In genomic region chr14:91416744-91417133, GRCh38 we compare ENCODE assay signal across 8 cellular contexts. TPM values are rescaled to one million over a fixed set of nuclear protein-coding genes. Genes with fewer than 3 reads are reported as not detected.
DNase-seq lines count a peak whose midpoint lies in the region; ATAC-seq, FAIRE-seq and TF ChIP-seq lines count a peak whose summit lies in the region.

No MANE protein-coding gene starts in this region.

- no peaks in the 10 kb centered on the region for H3K79me2 ChIP-seq in PC-9 (ENCODE audit: low read depth)

- no peaks in the 10 kb centered on the region for H3K9me3 ChIP-seq in PC-9 (ENCODE audit: insufficient read depth, low read depth)
- no peaks in the 10 kb centered on the region for H3K9me3 ChIP-seq in esophagus (ENCODE audit: control insufficient read depth in 2 of 2, insufficient read depth in 1 of 2, low read depth in 1 of 2, low read length in 1 of 2)
- no peaks in the 10 kb centered on the region for H3K9me3 ChIP-seq in pancreas

- H3F3A ChIP-seq in PC-9 (ENCODE audit: insufficient read depth, low read depth): peaks cover 6% of the 10 kb centered on the region; the same call in 1 of the 2 replicates

- H4K20me1 ChIP-seq in PC-9 (ENCODE audit: insufficient read depth): no peaks in the 10 kb centered on the region

- 0 out of 2 replicates have a peak, but pooled peaks have one; percentile 14 for TF ChIP-seq POLR2A in GM12891 (IDR thresholded peaks at IDR 0.05; ENCODE audit: low read depth, low read length)

- ATAC-seq in pancreas: peak; percentile 1 to 6 (median 4)
- ATAC-seq in HG02884 (IDR thresholded peaks at IDR 0.05; ENCODE audit: unreplicated experiment): no peak
- no peak for ATAC-seq in GM21737 (IDR thresholded peaks at IDR 0.05; ENCODE audit: unreplicated experiment)

- CTCF ChIA-PET in PC-9 (lab: Charles Lee): no interaction called here

- intact Hi-C loops in PC-9 (cut with micrococcal nuclease; ENCODE audit: unreplicated experiment) (loop anchor here (5.0 kb wide), 1 partner anchor 49 kb away; no protein-coding TSS in a partner anchor), pancreas (cut with DNase I) (loop anchor here in 2 of 3 donors (5.0 kb wide), 1 partner anchor 94 kb away; no protein-coding TSS in a partner anchor)

- 9 to 12% methylated on average over 20 of the region's 20 CpGs for WGBS in esophagus, 2 donors
- whole genome bisulfite sequencing in pancreas, 2 donors: 6 to 10% methylated on average over 20 of the region's 20 CpGs

- TF ChIP-seq CTCF in PC-9 (conservative IDR thresholded peaks at IDR 0.05) (no peak), pancreas (IDR thresholded peaks at IDR 0.05) (no peak)

- POLR2A ChIA-PET in PC-9 (lab: Charles Lee; ENCODE audit: unreplicated experiment): no interaction called here

- no TSS peak for BruUV-seq in PC-9 (replicated peaks; lab: Mats Ljungman, UMichigan)

- H3K27me3 ChIP-seq in PC-9 (ENCODE audit: insufficient read depth, low read depth): no peaks in the 10 kb centered on the region
- no peaks in the 10 kb centered on the region for H3K27me3 ChIP-seq in esophagus (ENCODE audit: control insufficient read depth in 1 of 2, insufficient read depth in 2 of 2, low read length in 2 of 2)
- H3K27me3 ChIP-seq in pancreas: no peaks in the 10 kb centered on the region

- H3K36me3 ChIP-seq in PC-9 (ENCODE audit: low read depth) (no peaks in the 10 kb centered on the region), esophagus (ENCODE audit: control insufficient read depth in 2 of 2, insufficient read depth in 2 of 2, low read length in 1 of 2) (no peaks in the 10 kb centered on the region), pancreas (no peaks in the 10 kb centered on the region)

- H3K9me2 ChIP-seq in PC-9 (ENCODE audit: insufficient read depth): no peaks in the 10 kb centered on the region

- H3K4me2 ChIP-seq in PC-9: peak overlapping the region; percentile 91

- FAIRE-seq in GM12891 (lab: Jason Lieb, UNC) (no peak), pancreas (lab: Jason Lieb, UNC) (no peak)

- peaks cover 14% of the 10 kb centered on the region for H3K4me1 ChIP-seq in PC-9 (replicated peaks; ENCODE audit: insufficient read depth)
- peaks cover 0 to 6% of the 10 kb centered on the region in 2 donors for H3K4me1 ChIP-seq in esophagus (ENCODE audit: control insufficient read depth in 2 of 2, insufficient read depth in 2 of 2, low read length in 1 of 2)
- H3K4me1 ChIP-seq in pancreas: peaks cover 5 to 31% (median 15%) of the 10 kb centered on the region in 3 donors

- H3K27ac ChIP-seq in PC-9 (peak overlapping the region; percentile 23; the same call in 1 of the 2 replicates), esophagus (ENCODE audit: low read depth in 2 of 2, low read length in 1 of 2) (peak overlapping the region; percentile 50 to 82), pancreas (peak overlapping the region in 2 of 4 donors; percentile 17 to 51)

- peak overlapping the region; percentile 79 for H2AFZ ChIP-seq in PC-9

- H3K4me3 ChIP-seq in PC-9: peak overlapping the region; percentile 83
- H3K4me3 ChIP-seq in esophagus (ENCODE audit: low read depth in 1 of 2, low read length in 2 of 2): peak overlapping the region; percentile 67 to 73
- peak overlapping the region; percentile 67 to 86 (median 72) for H3K4me3 ChIP-seq in pancreas

- no peak for DNase-seq in GM12891 (ENCODE audit: insufficient read length, low spot score)
- DNase-seq in PC-9: no peak
- peak in 1 of 6 donors; percentile 64 for DNase-seq in pancreas
- DNase-seq in NCI-H1436 (lab: John Stamatoyannopoulos, UW): no peak
- DNase-seq in kidney glomerular epithelial cell (lab: John Stamatoyannopoulos, UW): no peak

TF ChIP-seq in GM12891, 5 proteins besides CTCF, POLR2A, EP300 and RAD21:
- TF ChIP-seq PAX5 (IDR thresholded peaks at IDR 0.05; ENCODE audit: insufficient read depth, low read length, severe bottlenecking) (no peak), SPI1 (IDR thresholded peaks at IDR 0.05; ENCODE audit: low read depth, low read length) (peak; percentile 17; the same call in 1 of the 2 replicates)

RNA-seq across cellular contexts. Expression of gene CCDC88C, which starts 0.9 kb away (rescaled TPM):
- 32.5 TPM for polyA plus RNA-seq in GM12891 (2012; ENCODE audit: low read depth, missing spikeins)
- 7.4 and 10.4 TPM in 2 replicates for total RNA-seq in PC-9 (2021)
- 10 to 100 TPM; 11.0 to 18.5 TPM for polyA plus RNA-seq in esophagus
- total RNA-seq in pancreas: 10 to 100 TPM; 11.5 to 20.2 (median 14.6) TPM
- polyA plus RNA-seq in pancreas: 10 to 100 TPM; 10.3 to 19.9 TPM

Comparison
In these comparisons a context has a peak if more than half of its experiments do, and no peak if none do; other contexts are left out.
1. ATAC-seq: peak in pancreas (4 of 4); none in HG02884 (single experiment) and GM21737 (single experiment).
2. Peak in every context shown above with its lines, with median percentiles within 50 percentile points of each other: H3K4me3 ChIP-seq.